Comparison of ENCODE assay signal across 16 cellular contexts in genomic region chr15:74395319-74396145, GRCh38. TPM values are rescaled to one million over a fixed set of nuclear protein-coding genes. Genes with fewer than 3 reads are reported as not detected.
DNase-seq lines count a peak whose midpoint lies in the region; ATAC-seq, FAIRE-seq and TF ChIP-seq lines count a peak whose summit lies in the region.
"Had no signal": no experiment of that assay in that cellular context is flagged by ENCODE, and none has a peak within 500 bp of the region (broad histone marks: within the 10 kb centered on the region; RNA-seq: fewer than 3 reads in every experiment).

No MANE protein-coding gene starts in this region.

- H2AK9ac ChIP-seq in IMR-90 (replicated peaks; ENCODE audit: low read depth, low read length, poor library complexity) = peak overlapping the region; percentile 93

- peak overlapping the region; percentile 76 for H2BK120ac ChIP-seq in IMR-90 (ENCODE audit: low read depth, low read length)

- no TSS peak for BruUV-seq in IMR-90 (replicated peaks; lab: Mats Ljungman, UMichigan)

- CTCF ChIA-PET in activated CD8-positive, alpha-beta memory T cell treated with anti-CD3 and anti-CD28 coated beads, Interleukin-2, amount 10 ng/mL, durations not matched to agents 7 days and 5 days (lab: Charles Lee) = interaction anchor here (0.6 to 3.6 kb wide), 3 partner anchors 11 to 404 kb away, joined by 3 to 19 read pairs (median 15); no protein-coding TSS in a partner anchor
- CTCF ChIA-PET in IMR-90 (lab: Yijun Ruan, JAX) (no interaction called here), RWPE1 (lab: Yijun Ruan, JAX) (interaction anchor here (1.2 kb wide), 1 partner anchor 38 kb away, joined by 4 read pairs; no protein-coding TSS in a partner anchor)

- DNase-seq in activated CD8-positive, alpha-beta memory T cell treated with anti-CD3 and anti-CD28 coated beads, Interleukin-2, amount 10 ng/mL, durations not matched to agents 7 days and 5 days = no peak
- DNase-seq in activated CD8-positive, alpha-beta memory T cell treated with anti-CD3 and anti-CD28 coated beads for 24 hours = no peak
- no peak for DNase-seq in IMR-90
- DNase-seq in adrenal gland = no peak
- no peak for DNase-seq in D721Med (ENCODE audit: insufficient read length, low spot score)
- DNase-seq in RWPE1 (ENCODE audit: low spot score) = no peak
- DNase-seq: ACHN, DMS153, NCI-H1694 treated with DMSO at 0.1 percent for 48 hours, NCI-H524 treated with DMSO at 0.1 percent for 48 hours had no signal

- peak overlapping the region; percentile 93 for H2BK20ac ChIP-seq in IMR-90 (ENCODE audit: low read depth, low read length)

- peak overlapping the region; percentile 84 for H4K91ac ChIP-seq in IMR-90 (ENCODE audit: insufficient read depth, low read depth, low read length)

- no peak overlapping the region for H3K9ac ChIP-seq in IMR-90 (ENCODE audit: low read depth, low read length)
- H3K9ac ChIP-seq in skeletal muscle satellite cell (ENCODE audit: low read depth, low read length) = peak overlapping the region; percentile 73

- FAIRE-seq in D721Med (lab: Jason Lieb, UNC) = no peak
- FAIRE-seq: colon had no signal

- peak overlapping the region; percentile 93 for H2BK5ac ChIP-seq in IMR-90 (ENCODE audit: low read depth, low read length, poor library complexity, severe bottlenecking)

- no peaks in the 10 kb centered on the region for H3K27me3 Mint-ChIP-seq in activated CD8-positive, alpha-beta memory T cell treated with anti-CD3 and anti-CD28 coated beads, Interleukin-2, amount 10 ng/mL, durations not matched to agents 7 days and 5 days
- H3K27me3 Mint-ChIP-seq in brain = peaks cover 4% of the 10 kb centered on the region

- dilution Hi-C loops in IMR-90 (cut with HindIII; ENCODE audit: low sequenced_read_pairs, unreplicated experiment) = no loop called here

- no peaks in the 10 kb centered on the region for H4K20me1 ChIP-seq in IMR-90 (ENCODE audit: insufficient read depth, low read length)

- no peak for ATAC-seq in activated CD8-positive, alpha-beta memory T cell treated with anti-CD3 and anti-CD28 coated beads, Interleukin-2, amount 10 ng/mL, durations not matched to agents 7 days and 5 days
- ATAC-seq in IMR-90 (ENCODE audit: low read depth) = no peak; the same call in 1 of the 2 replicates

- H3K36me3 Mint-ChIP-seq in activated CD8-positive, alpha-beta memory T cell treated with anti-CD3 and anti-CD28 coated beads, Interleukin-2, amount 10 ng/mL, durations not matched to agents 7 days and 5 days = peaks cover 2% of the 10 kb centered on the region
- H3K36me3 Mint-ChIP-seq in brain = no peaks in the 10 kb centered on the region

- no peak for TF ChIP-seq RAD21 in IMR-90 (IDR thresholded peaks at IDR 0.05; ENCODE audit: low read length)

- no peaks in the 10 kb centered on the region for H3K36me3 ChIP-seq in IMR-90 (ENCODE audit: control insufficient read depth, insufficient read depth, low read length)
- H3K36me3 ChIP-seq in skeletal muscle satellite cell (ENCODE audit: insufficient read depth, low read length) = no peaks in the 10 kb centered on the region
- H3K36me3 ChIP-seq in adrenal gland (replicated peaks in 1 of 2) = no peaks in the 10 kb centered on the region
- H3K36me3 ChIP-seq: esophagus muscularis mucosa had no signal

- H3K4me1 Mint-ChIP-seq in activated CD8-positive, alpha-beta memory T cell treated with anti-CD3 and anti-CD28 coated beads, Interleukin-2, amount 10 ng/mL, durations not matched to agents 7 days and 5 days = peaks cover 74% of the 10 kb centered on the region
- peaks cover 22% of the 10 kb centered on the region for H3K4me1 Mint-ChIP-seq in brain

- no peak overlapping the region for H3K4me3 ChIP-seq in IMR-90 (ENCODE audit: insufficient read depth, low read depth, low read length)
- H3K4me3 ChIP-seq in skeletal muscle satellite cell (ENCODE audit: low read length) = no peak overlapping the region
- no peak overlapping the region for H3K4me3 ChIP-seq in adrenal gland
- H3K4me3 ChIP-seq: esophagus muscularis mucosa had no signal

- 0 out of 2 replicates have a peak, but pooled peaks have one; percentile 1 for TF ChIP-seq POLR2A in IMR-90 (IDR thresholded peaks at IDR 0.05; ENCODE audit: low read depth, low read length)
- no peak for TF ChIP-seq POLR2A in adrenal gland (IDR thresholded peaks at IDR 0.05)

- WGBS in IMR-90 (ENCODE audit: extremely low coverage in 2 of 2, insufficient read length in 1 of 2), 2 experiments = 93% methylated on average over 12 of the region's 17 CpGs; no CpG with 5 or more reads in 1 of the 2 experiments
- WGBS in adrenal gland, 4 donors = 90 to 92% (median 91%) methylated on average over 12 to 17 of the region's 17 CpGs

- H2BK15ac ChIP-seq in IMR-90 (ENCODE audit: low read depth, low read length) = peak overlapping the region; percentile 73; the same call in 1 of the 3 replicates

- no peak overlapping the region for H3K56ac ChIP-seq in IMR-90 (ENCODE audit: extremely low read depth, insufficient read depth, low read length)

- peak overlapping the region; percentile 76 for H2AFZ ChIP-seq in IMR-90 (replicated peaks; ENCODE audit: low read length, poor library complexity)

- H3K4me2 ChIP-seq in IMR-90 (ENCODE audit: low read depth, low read length) = no peak overlapping the region
- peak overlapping the region; percentile 23 for H3K4me2 ChIP-seq in skeletal muscle satellite cell (ENCODE audit: low read length)

- intact Hi-C loops in IMR-90 (cut with micrococcal nuclease) (no loop called here), adrenal gland (cut with DNase I) (no loop called here)

- no peaks in the 10 kb centered on the region for H3K9me3 ChIP-seq in IMR-90 (ENCODE audit: control insufficient read depth, insufficient read depth, low read length)
- no peaks in the 10 kb centered on the region for H3K9me3 ChIP-seq in skeletal muscle satellite cell (replicated peaks; ENCODE audit: low read length)
- H3K9me3 ChIP-seq in adrenal gland (replicated peaks in 1 of 3) = no peaks in the 10 kb centered on the region
- H3K9me3 ChIP-seq: esophagus muscularis mucosa had no signal

- H2AK5ac ChIP-seq in IMR-90 (ENCODE audit: low read depth, low read length) = peak overlapping the region; percentile 92

- no peak overlapping the region for H3K4me3 Mint-ChIP-seq in activated CD8-positive, alpha-beta memory T cell treated with anti-CD3 and anti-CD28 coated beads, Interleukin-2, amount 10 ng/mL, durations not matched to agents 7 days and 5 days
- no peak overlapping the region for H3K4me3 Mint-ChIP-seq in brain

- H3K18ac ChIP-seq in IMR-90 (ENCODE audit: low read depth, low read length) = peak overlapping the region; percentile 34; the same call in 1 of the 2 replicates

- H3K27ac ChIP-seq in IMR-90 (ENCODE audit: insufficient read depth, low read length) (no peak overlapping the region; the same call in 1 of the 2 replicates), adrenal gland (no peak overlapping the region), RWPE1 (no peak overlapping the region)
- H3K27ac ChIP-seq: esophagus muscularis mucosa had no signal

- H3K4me1 ChIP-seq in IMR-90 (ENCODE audit: control insufficient read depth, insufficient read depth, low read length) (peaks cover 44% of the 10 kb centered on the region), skeletal muscle satellite cell (ENCODE audit: control insufficient read depth, insufficient read depth, low read length) (peaks cover 89% of the 10 kb centered on the region), adrenal gland (replicated peaks in 1 of 2) (no peaks in the 10 kb centered on the region)
- H3K4me1 ChIP-seq: esophagus muscularis mucosa had no signal

- in situ Hi-C loops in IMR-90 (cut with MboI; ENCODE audit: low sequenced_read_pairs) = no loop called here

- peak overlapping the region; percentile 85 for H3K14ac ChIP-seq in IMR-90 (replicated peaks; ENCODE audit: low read depth, low read length)

- peaks cover 47% of the 10 kb centered on the region for H3K9me1 ChIP-seq in IMR-90 (ENCODE audit: insufficient read depth, low read length)

- no peak for TF ChIP-seq CTCF in IMR-90 (conservative IDR thresholded peaks at IDR 0.05; ENCODE audit: low read depth, low read length)
- no peak for TF ChIP-seq CTCF in brain (conservative IDR thresholded peaks at IDR 0.05)
- TF ChIP-seq CTCF in adrenal gland (IDR thresholded peaks at IDR 0.05) = no peak
- TF ChIP-seq CTCF in D721Med (IDR thresholded peaks at IDR 0.05; ENCODE audit: insufficient read depth, missing control alignments) = no peak
- TF ChIP-seq CTCF in RWPE1 (conservative IDR thresholded peaks at IDR 0.05; ENCODE audit: low read depth) = no peak

- no peaks in the 10 kb centered on the region for H3K27me3 ChIP-seq in IMR-90 (ENCODE audit: control insufficient read depth, insufficient read depth, low read length)
- H3K27me3 ChIP-seq in skeletal muscle satellite cell (ENCODE audit: control insufficient read depth, insufficient read depth, low read length) = no peaks in the 10 kb centered on the region
- no peaks in the 10 kb centered on the region for H3K27me3 ChIP-seq in adrenal gland

- peak overlapping the region; percentile 96 for H3K4ac ChIP-seq in IMR-90 (ENCODE audit: low read depth, low read length)

- H3K9me3 Mint-ChIP-seq in activated CD8-positive, alpha-beta memory T cell treated with anti-CD3 and anti-CD28 coated beads, Interleukin-2, amount 10 ng/mL, durations not matched to agents 7 days and 5 days (ENCODE audit: low read depth) = no peaks in the 10 kb centered on the region
- peaks cover 0 to 6% (median 0%) of the 10 kb centered on the region in 5 experiments for H3K9me3 Mint-ChIP-seq in brain

- POLR2A ChIA-PET in IMR-90 (lab: Charles Lee; ENCODE audit: unreplicated experiment) = no interaction called here
- POLR2A ChIA-PET in RWPE1 (lab: Yijun Ruan, JAX; ENCODE audit: low non-redundant PET) = no interaction called here

- H4K5ac ChIP-seq in IMR-90 (ENCODE audit: low read depth, low read length) = peak overlapping the region; percentile 87; the same call in 1 of the 2 replicates

- peak overlapping the region; percentile 9 for H3K27ac Mint-ChIP-seq in activated CD8-positive, alpha-beta memory T cell treated with anti-CD3 and anti-CD28 coated beads, Interleukin-2, amount 10 ng/mL, durations not matched to agents 7 days and 5 days
- H3K27ac Mint-ChIP-seq in brain = peak overlapping the region in 3 of 5 experiments; percentile 22 to 47 (median 31)

- H4K8ac ChIP-seq in IMR-90 (ENCODE audit: low read depth in 2 of 2, low read length in 2 of 2) = peak overlapping the region; percentile 76 to 89; a peak in 3 of 4 replicates

- peaks cover 0 to 30% of the 10 kb centered on the region in 2 experiments; a peak in 3 of 4 replicates for H3K79me1 ChIP-seq in IMR-90 (ENCODE audit: low read depth in 1 of 2, low read length in 2 of 2)

- peak overlapping the region; percentile 75; the same call in 1 of the 2 replicates for H3K23ac ChIP-seq in IMR-90 (ENCODE audit: low read depth, low read length)

RNA-seq across cellular contexts. Expression of gene CYP11A1, which starts 28.1 kb away (rescaled TPM):
- total RNA-seq in activated CD8-positive, alpha-beta memory T cell treated with anti-CD3 and anti-CD28 coated beads, Interleukin-2, amount 10 ng/mL, durations not matched to agents 7 days and 5 days = under 1 TPM in 1 of 2 experiments, not detected in 1; 0.55 TPM
- total RNA-seq in IMR-90 (2012; rRNA removed) (0.18 and 0.28 TPM in 2 replicates), adrenal gland (1,000 to 10,000 TPM in 6 of 8 donors, 100 to 1,000 TPM in 2; 635 to 3,326 (median 1,366) TPM)
- polyA plus RNA-seq in IMR-90 (2012; rRNA removed) (0.46 and 0.50 TPM in 2 replicates), brain (ENCODE audit: insufficient read depth, low read depth, low replicate concordance) (1.1 TPM), adrenal gland (1,000 to 10,000 TPM in 1 of 3 donors, 100 to 1,000 TPM in 2; 233 to 4,804 (median 738) TPM)
- polyA plus RNA-seq in IMR-90 (2012; cell fraction: cytosol; rRNA removed) = 0.17 and 0.60 TPM in 2 replicates
- 0.23 and 0.26 TPM in 2 replicates for polyA plus RNA-seq in IMR-90 (2012; cell fraction: nucleus; rRNA removed; ENCODE audit: low replicate concordance)
- total RNA-seq in skeletal muscle satellite cell (2012; rRNA removed) = 0.87 and 1.3 TPM in 2 replicates
- total RNA-seq: lung microvascular endothelial cell, osteocyte had no signal

RNA-seq across cellular contexts. Expression of gene SEMA7A, which starts 38.2 kb away (rescaled TPM):
- 10 to 100 TPM; 26.4 to 32.9 TPM for total RNA-seq in activated CD8-positive, alpha-beta memory T cell treated with anti-CD3 and anti-CD28 coated beads, Interleukin-2, amount 10 ng/mL, durations not matched to agents 7 days and 5 days
- total RNA-seq in IMR-90 (2012; rRNA removed) = 27.8 and 30.5 TPM in 2 replicates
- polyA plus RNA-seq in IMR-90 (2012; rRNA removed) = 87.3 and 88.1 TPM in 2 replicates
- polyA plus RNA-seq in IMR-90 (2012; cell fraction: cytosol; rRNA removed) = 46.2 and 68.0 TPM in 2 replicates
- 57.3 and 104 TPM in 2 replicates for polyA plus RNA-seq in IMR-90 (2012; cell fraction: nucleus; rRNA removed; ENCODE audit: low replicate concordance)
- polyA plus RNA-seq in brain (ENCODE audit: insufficient read depth, low read depth, low replicate concordance) = 22.2 TPM
- total RNA-seq in skeletal muscle satellite cell (2012; rRNA removed) = 44.1 and 94.4 TPM in 2 replicates
- 1 to 10 TPM; 1.3 to 6.6 (median 3.4) TPM for total RNA-seq in adrenal gland
- 1 to 10 TPM; 2.9 to 5.0 (median 3.9) TPM for polyA plus RNA-seq in adrenal gland

Comparison
In these comparisons a context has a peak if more than half of its experiments do, and no peak if none do; other contexts are left out.
1. RNA of gene CYP11A1, which starts 28.1 kb away (total RNA-seq): 635 to 3,326 TPM in adrenal gland; 0.55 TPM in activated CD8-positive, alpha-beta memory T cell treated with anti-CD3 and anti-CD28 coated beads, Interleukin-2, amount 10 ng/mL, durations not matched to agents 7 days and 5 days and 0.18 to 0.28 TPM in IMR-90; every median in the first group is over 100 times any median in the second.